ENCODE assay signal across 33 cellular contexts in genomic region chr2:201502713-201503112, GRCh38.
"Had no signal": no experiment of that assay in that cellular context is flagged by ENCODE, and none has a peak within 500 bp of the region (broad histone marks: within the 10 kb centered on the region; RNA-seq: fewer than 3 reads in every experiment).

No MANE protein-coding gene starts in this region.

- ATAC-seq: activated CD8-positive, alpha-beta T cell treated with anti-CD3 and anti-CD28 coated beads for 36 hours; activated naive CD4-positive, alpha-beta T cell treated with anti-CD3 and anti-CD28 coated beads, Interleukin-2, amount 50 U/mL, for 72 hours; activated T-cell treated with anti-CD3 and anti-CD28 coated beads, Interleukin-2, amount 50 U/mL, for 4 hours; activated T-cell treated with anti-CD3 and anti-CD28 coated beads, Interleukin-2, amount 50 U/mL, for 72 hours; activated T-helper 17 cell treated with anti-CD3 and anti-CD28 coated beads, Interleukin-2, amount 50 U/mL, for 72 hours had no signal

- H3K4me1 ChIP-seq: adrenal gland had no signal

- FAIRE-seq: astrocyte, bronchial epithelial cell, TTC549 had no signal

- DNase-seq: activated B cell treated with CpG ODN at 0.5 μM for 24 hours; activated CD4-positive, alpha-beta memory T cell treated with anti-CD3 and anti-CD28 coated beads for 36 hours; activated CD4-positive, alpha-beta T cell treated with anti-CD3 and anti-CD28 coated beads for 4 hours; activated CD4-positive, alpha-beta T cell treated with anti-CD3 and anti-CD28 coated beads, Interleukin-2, amount 10 ng/mL, durations not matched to agents 24 days and 14 days; activated CD4-positive, alpha-beta T cell treated with anti-CD3 and anti-CD28 coated beads, Interleukin-2, amount 50 U/mL, for 1 hour; activated CD4-positive, alpha-beta T cell treated with anti-CD3 and anti-CD28 coated beads, Interleukin-2, amount 50 U/mL, for 4 hours; activated CD4-positive, CD25-positive, alpha-beta regulatory T cell treated with anti-CD3 and anti-CD28 coated beads, Interleukin-2, amount 50 U/mL, for 72 hours; activated CD8-positive, alpha-beta memory T cell treated with anti-CD3 and anti-CD28 coated beads, Interleukin-2, amount 50 U/mL, for 4 hours; activated CD8-positive, alpha-beta T cell treated with anti-CD3 and anti-CD28 coated beads for 36 hours; activated effector memory CD4-positive, alpha-beta T cell treated with anti-CD3 and anti-CD28 coated beads, Interleukin-2, amount 50 U/mL, for 16 hours; activated gamma-delta T cell treated with Interleukin-2 at 50 U/mL for 16 hours; activated naive CD4-positive, alpha-beta T cell; activated naive CD4-positive, alpha-beta T cell treated with anti-CD3 and anti-CD28 coated beads for 36 hours; activated naive CD4-positive, alpha-beta T cell treated with anti-CD3 and anti-CD28 coated beads, Interleukin-2, amount 50 U/mL, for 16 hours; activated naive CD8-positive, alpha-beta T cell treated with anti-CD3 and anti-CD28 coated beads for 36 hours; activated T-cell treated with anti-CD3 and anti-CD28 coated beads for 4 hours; activated T-cell treated with anti-CD3 and anti-CD28 coated beads, Interleukin-2, amount 50 U/mL, for 1 hour; activated T-cell treated with anti-CD3 and anti-CD28 coated beads, Interleukin-2, amount 50 U/mL, for 4 hours; activated T-cell treated with anti-CD3 and anti-CD28 coated beads, Interleukin-2, amount 50 U/mL, for 72 hours; adrenal gland; amniotic stem cell; aorta; caudate nucleus; cerebellar nuclear complex; T-helper 2 cell; T-helper 9 cell had no signal

- H3K27me3 ChIP-seq: adrenal gland, cardiac muscle cell had no signal

- H3K36me3 ChIP-seq: adrenal gland, cardiac muscle cell had no signal

- H3K4me3 ChIP-seq: adrenal gland, cardiac muscle cell had no signal

- H3K27ac ChIP-seq: adrenal gland, cardiac muscle cell, VCaP had no signal
